1 cellular context compared by ENCODE assay signal in genomic region chr21:34282223-34282622, GRCh38.
TF ChIP-seq lines count a peak whose summit lies in the region.

No MANE protein-coding gene starts in this region.

TF ChIP-seq in IMR-90, 13 proteins besides CTCF, POLR2A, EP300 and RAD21 (continued from another document):
- no peak for TF ChIP-seq ELK1 (IDR thresholded peaks at IDR 0.05; ENCODE audit: borderline replicate concordance, low read depth, low read length)
- TF ChIP-seq NFE2L2 (IDR thresholded peaks at IDR 0.05; ENCODE audit: low read depth, low read length) = no peak
- no peak for TF ChIP-seq RFX5 (IDR thresholded peaks at IDR 0.05; ENCODE audit: low read depth, low read length)
- no peak for TF ChIP-seq USF2 (IDR thresholded peaks at IDR 0.05; ENCODE audit: low read depth, low read length)
- no peak for TF ChIP-seq MAFK (IDR thresholded peaks at IDR 0.05; ENCODE audit: low read depth, low read length)
- TF ChIP-seq CEBPB (IDR thresholded peaks at IDR 0.05; ENCODE audit: low read depth, low read length) = no peak
- no peak for TF ChIP-seq MAZ (IDR thresholded peaks at IDR 0.05; ENCODE audit: borderline replicate concordance, low read depth, low read length)
- no peak for TF ChIP-seq MXI1 (IDR thresholded peaks at IDR 0.05; ENCODE audit: borderline replicate concordance, low read depth, low read length)
- TF ChIP-seq BHLHE40 (IDR thresholded peaks at IDR 0.05; ENCODE audit: low read depth, low read length) = no peak
TF ChIP-seq in IMR-90: peak in this region for 0.
